ENCODE assay signal across 1 cellular context in the genomic region with DNA sequence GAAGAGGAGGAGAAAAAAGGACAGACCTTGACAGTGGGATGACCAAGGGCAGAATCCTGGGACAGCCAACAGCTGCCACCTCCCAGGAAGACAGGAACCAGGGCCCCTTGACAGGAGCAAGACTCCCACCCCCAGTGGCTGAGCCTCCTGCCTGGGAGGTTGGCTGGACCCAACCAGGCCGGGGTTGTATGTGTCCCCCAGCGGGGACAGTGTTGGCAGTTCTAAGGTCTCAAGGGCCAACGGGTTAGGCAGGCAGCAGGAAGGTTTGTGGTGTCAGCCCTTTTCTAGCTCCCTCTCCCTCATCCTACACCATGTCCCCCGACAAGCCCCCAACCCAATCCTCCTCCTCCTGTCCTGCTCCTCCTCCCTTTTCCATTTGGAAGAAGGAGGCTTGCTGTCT.
TF ChIP-seq lines count a peak whose summit lies in the region.

No MANE protein-coding gene starts in this region.

TF ChIP-seq in K562, 482 proteins besides CTCF, POLR2A, EP300 and RAD21 (continued from another document):
- TF ChIP-seq MCM2 (IDR thresholded peaks at IDR 0.05; ENCODE audit: low read depth) = no peak
- no peak for TF ChIP-seq ARID2 (IDR thresholded peaks at IDR 0.05)
- TF ChIP-seq ZNF57 (CRISPR knock-in tag; IDR thresholded peaks at IDR 0.05) = 0 out of 2 replicates have a peak, but pooled peaks have one; percentile 1
- TF ChIP-seq ZFP36 (IDR thresholded peaks at IDR 0.05; ENCODE audit: low read depth, low read length, partially characterized antibody) = peak; percentile 17
- TF ChIP-seq SUPT5H (IDR thresholded peaks at IDR 0.05) = no peak
- no peak for TF ChIP-seq RBM34 (IDR thresholded peaks at IDR 0.05; ENCODE audit: borderline replicate concordance, insufficient read depth, low read length)
